8 cellular contexts compared by ENCODE assay signal in genomic region chr10:118046491-118047362, GRCh38. TPM values are rescaled to one million over a fixed set of nuclear protein-coding genes. Genes with fewer than 3 reads are reported as not detected.
DNase-seq lines count a peak whose midpoint lies in the region; ATAC-seq, FAIRE-seq and TF ChIP-seq lines count a peak whose summit lies in the region.

RAB11FIP2 (minus strand) TSS chr10:118046941; CDS start chr10:118046163, 778 bp downstream.

- H3K79me2 ChIP-seq in keratinocyte (ENCODE audit: control insufficient read depth, insufficient read depth, low read length) = peaks cover 13% of the 10 kb centered on the region

- peak; percentile 91 for ATAC-seq in GM18873 (IDR thresholded peaks at IDR 0.05; ENCODE audit: low FRiP score, unreplicated experiment)
- peak; percentile 96 for ATAC-seq in HG03135 (IDR thresholded peaks at IDR 0.05; ENCODE audit: unreplicated experiment)

- peak within 1 kb of the TSS; percentile 97 for H2AFZ ChIP-seq in keratinocyte (ENCODE audit: control insufficient read depth, low read length)

- no peaks in the 10 kb centered on the region for H4K20me1 ChIP-seq in keratinocyte (ENCODE audit: control insufficient read depth, extremely low read depth, insufficient read depth, low read length)

- dilution Hi-C loops in keratinocyte (cut with MboI; ENCODE audit: extremely low pct_ligation_motif_present, low sequenced_read_pairs) = no loop called here

- TF ChIP-seq CTCF in AG09309 (IDR thresholded peaks at IDR 0.05; ENCODE audit: control insufficient read depth, insufficient read depth, low read depth, low read length, missing control alignments) (no peak), keratinocyte (optimal IDR thresholded peaks at IDR 0.05 in 1 of 3, IDR thresholded peaks at IDR 0.05 in 1 of 3, conservative IDR thresholded peaks at IDR 0.05 in 1 of 3; ENCODE audit: extremely low read depth in 1 of 3, insufficient read depth in 2 of 3, low read length in 3 of 3) (peak in 2 of 3 experiments; percentile 20 to 30)

- peak within 1 kb of the TSS; percentile 63 for H3K27ac ChIP-seq in keratinocyte (ENCODE audit: control insufficient read depth, insufficient read depth, low read length)

- no peak for FAIRE-seq in keratinocyte (lab: Jason Lieb, UNC)

- peak within 1 kb of the TSS; percentile 74 for H3K9ac ChIP-seq in keratinocyte (ENCODE audit: control insufficient read depth, extremely low read depth, insufficient read depth, low read length)

- no peaks in the 10 kb centered on the region for H3K36me3 ChIP-seq in keratinocyte (ENCODE audit: control insufficient read depth in 2 of 2, extremely low read depth in 1 of 2, insufficient read depth in 2 of 2, low read length in 2 of 2)

- DNase-seq in AG09309 (ENCODE audit: low read depth) (peak; percentile 52), NCI-H2196 treated with DMSO at 0.1 percent for 48 hours (lab: John Stamatoyannopoulos, UW; ENCODE audit: unreplicated experiment) (peak; percentile 58), keratinocyte (ENCODE audit: low read depth, low spot score) (peak; percentile 25)
- peak; percentile 88 to 94 (median 93) for DNase-seq in activated CD4-positive, CD25-positive, alpha-beta regulatory T cell (lab: John Stamatoyannopoulos, UW)
- DNase-seq in central memory CD4-positive, alpha-beta T cell = peak; percentile 93
- peak; percentile 86 to 94 (median 93) for DNase-seq in stimulated activated CD4-positive, alpha-beta T cell treated with anti-CD3 and anti-CD28 coated beads, Interleukin-12 subunit alpha, Interleukin-12 subunit beta, amount 100 ng/mL, for 48 hours (ENCODE audit: low read depth in 2 of 3, low spot score in 1 of 3)

- H3K9me3 ChIP-seq in keratinocyte (ENCODE audit: control insufficient read depth, low read depth, low read length) = no peaks in the 10 kb centered on the region

- peaks cover 8% of the 10 kb centered on the region for H3K4me1 ChIP-seq in keratinocyte (ENCODE audit: control insufficient read depth, extremely low read depth, insufficient read depth, low read length)

- peaks cover 3% of the 10 kb centered on the region for H3K9me1 ChIP-seq in keratinocyte (ENCODE audit: control insufficient read depth, extremely low read depth, insufficient read depth, low read length)

- H3K4me2 ChIP-seq in keratinocyte (ENCODE audit: control insufficient read depth, extremely low read depth, insufficient read depth, low read depth, low read length) = peak within 1 kb of the TSS; percentile 89

- H3K4me3 ChIP-seq in AG09309 (ENCODE audit: control insufficient read depth, low read depth, low read length) = peak within 1 kb of the TSS; percentile 70
- peak within 1 kb of the TSS; percentile 70 to 83 (median 74) for H3K4me3 ChIP-seq in keratinocyte (ENCODE audit: control insufficient read depth in 2 of 3, extremely low read depth in 1 of 3, insufficient read depth in 2 of 3, low read depth in 1 of 3, low read length in 3 of 3)

- no peaks in the 10 kb centered on the region for H3K27me3 ChIP-seq in keratinocyte (ENCODE audit: control insufficient read depth, extremely low read depth, insufficient read depth, low read length)

RNA-seq across cellular contexts. Expression of gene RAB11FIP2, which starts in this region (rescaled TPM):
- 3.7 to 6.1 TPM (median 4.7 TPM) in 3 replicates for polyA plus RNA-seq in keratinocyte
- polyA plus RNA-seq in keratinocyte (2011; ENCODE audit: low read depth) = 15.6 TPM
- polyA plus RNA-seq in keratinocyte (2011; cell fraction: cytosol; rRNA removed) = 2.7 and 6.7 TPM in 2 replicates
- 8.7 and 10.4 TPM in 2 replicates for polyA plus RNA-seq in keratinocyte (2011; cell fraction: nucleus; rRNA removed)
- polyA plus RNA-seq in keratinocyte (2012; ENCODE audit: low replicate concordance) = 4.0 TPM in 2 replicates
- polyA minus RNA-seq in keratinocyte = 1.0 to 4.7 TPM (median 3.6 TPM) in 3 replicates
- polyA minus RNA-seq in keratinocyte (2011; cell fraction: cytosol; rRNA and poly(A)+ RNA removed) = 5.0 TPM
- 3.8 and 10.0 TPM in 2 replicates for polyA minus RNA-seq in keratinocyte (2011; cell fraction: nucleus; rRNA and poly(A)+ RNA removed)

Comparison
In these comparisons a context has a peak if more than half of its experiments do, and no peak if none do; other contexts are left out.
1. Peak in every context shown above with its lines: DNase-seq, ATAC-seq, H3K4me3 ChIP-seq and H3K27ac ChIP-seq.
2. DNase-seq: peak in every context shown above with its lines; median percentile 93 in activated CD4-positive, CD25-positive, alpha-beta regulatory T cell; 93 in central memory CD4-positive, alpha-beta T cell; 93 in stimulated activated CD4-positive, alpha-beta T cell treated with anti-CD3 and anti-CD28 coated beads, Interleukin-12 subunit alpha, Interleukin-12 subunit beta, amount 100 ng/mL, for 48 hours; 58 in NCI-H2196 treated with DMSO at 0.1 percent for 48 hours; 52 in AG09309; 25 in keratinocyte.